12 cellular contexts compared by ENCODE assay signal in genomic region chr17:82803185-82803584, GRCh38. TPM values are rescaled to one million over a fixed set of nuclear protein-coding genes. Genes with fewer than 3 reads are reported as not detected.
A peak's percentile ranks its signal among the peaks of the same experiment; 100 is the strongest.
DNase-seq lines count a peak whose midpoint lies in the region; ATAC-seq and TF ChIP-seq lines count a peak whose summit lies in the region.
"Had no signal": no experiment of that assay in that cellular context is flagged by ENCODE, and none has a peak within 500 bp of the region (broad histone marks: within the 10 kb centered on the region; RNA-seq: fewer than 3 reads in every experiment).

No MANE protein-coding gene starts in this region.

- no peaks in the 10 kb centered on the region for H3K9me3 Mint-ChIP-seq in central memory CD8-positive, alpha-beta T cell
- no peaks in the 10 kb centered on the region for H3K9me3 Mint-ChIP-seq in osteocyte (ENCODE audit: unreplicated experiment)

- H3K36me3 Mint-ChIP-seq in central memory CD8-positive, alpha-beta T cell (ENCODE audit: insufficient read depth), result peaks cover 11% of the 10 kb centered on the region
- peaks cover 21% of the 10 kb centered on the region for H3K36me3 Mint-ChIP-seq in osteocyte (ENCODE audit: unreplicated experiment)

- no peak overlapping the region for H3K4me3 ChIP-seq in H7 (ENCODE audit: insufficient read depth, low read depth, low read length)

- no peaks in the 10 kb centered on the region for H3K27me3 Mint-ChIP-seq in central memory CD8-positive, alpha-beta T cell
- no peaks in the 10 kb centered on the region for H3K27me3 Mint-ChIP-seq in osteocyte (ENCODE audit: unreplicated experiment)
- H3K27me3 Mint-ChIP-seq: CD8-positive, alpha-beta memory T cell had no signal

- H3K36me3 ChIP-seq in H7 (replicated peaks; ENCODE audit: control insufficient read depth, insufficient read depth, low read length), result peaks cover 12% of the 10 kb centered on the region

- ATAC-seq in Right ventricle myocardium inferior, result no peak
- ATAC-seq in central memory CD8-positive, alpha-beta T cell (replicated peaks; ENCODE audit: extremely low read depth, poor library complexity, severe bottlenecking), result no peak

- intact Hi-C loops in Right ventricle myocardium inferior (cut with DNase I) (no loop called here), cardiac septum (cut with DNase I) (no loop called here)

- DNase-seq in Right ventricle myocardium inferior (ENCODE audit: missing footprints) (peak; percentile 14), cardiac septum (ENCODE audit: low spot score) (no peak), H7 (peak; percentile 63), osteocyte (ENCODE audit: extremely low spot score, unreplicated experiment) (no peak), glomerular visceral epithelial cell (ENCODE audit: extremely low spot score) (no peak), SK-N-DZ (ENCODE audit: low spot score) (no peak)
- DNase-seq in central memory CD8-positive, alpha-beta T cell (ENCODE audit: low spot score in 2 of 2), result no peak
- DNase-seq: BE2C; Caco-2; CD8-positive, alpha-beta memory T cell; GF-D8 had no signal

- peaks cover 10% of the 10 kb centered on the region for H3K4me1 Mint-ChIP-seq in central memory CD8-positive, alpha-beta T cell
- peaks cover 11% of the 10 kb centered on the region for H3K4me1 Mint-ChIP-seq in osteocyte (ENCODE audit: unreplicated experiment)

- TF ChIP-seq CTCF in osteocyte (IDR thresholded peaks at IDR 0.05), result no peak

- H3K4me3 Mint-ChIP-seq in central memory CD8-positive, alpha-beta T cell, result no peak overlapping the region
- H3K4me3 Mint-ChIP-seq in osteocyte (ENCODE audit: unreplicated experiment), result no peak overlapping the region
- H3K4me3 Mint-ChIP-seq: CD8-positive, alpha-beta memory T cell had no signal

- no peaks in the 10 kb centered on the region for H3K27me3 ChIP-seq in H7 (ENCODE audit: control insufficient read depth, insufficient read depth, low read length)
- H3K27me3 ChIP-seq: BE2C had no signal

- peak overlapping the region; percentile 30 for H3K27ac Mint-ChIP-seq in central memory CD8-positive, alpha-beta T cell (ENCODE audit: low read depth)
- peak overlapping the region; percentile 65 for H3K27ac Mint-ChIP-seq in osteocyte (ENCODE audit: unreplicated experiment)

RNA-seq across cellular contexts. Expression of gene ZNF750, which starts 36.6 kb away (rescaled TPM):
- total RNA-seq in Right ventricle myocardium inferior (not detected), cardiac septum (not detected), osteocyte (not detected in 2 replicates)
- total RNA-seq in H7 (2014; rRNA removed; shearing (Covaris generic)), result not detected in 2 replicates
- polyA plus RNA-seq in SK-N-DZ (2014; cell fraction: cytosol; rRNA removed), result not detected in 2 replicates
- polyA plus RNA-seq in SK-N-DZ (2014; cell fraction: nucleus; rRNA removed), result not detected in 2 replicates
- total RNA-seq: CD8-positive, alpha-beta memory T cell; H4 had no signal
- polyA plus RNA-seq: CD8-positive, alpha-beta memory T cell had no signal

RNA-seq across cellular contexts. Expression of gene TBCD, which starts 51.3 kb away (rescaled TPM):
- total RNA-seq in Right ventricle myocardium inferior (43.4 TPM), cardiac septum (67.3 TPM), osteocyte (74.0 and 75.7 TPM in 2 replicates)
- 74.1 and 101 TPM in 2 replicates for total RNA-seq in H7 (2014; rRNA removed; shearing (Covaris generic))
- 62.0 and 86.2 TPM in 2 replicates for polyA plus RNA-seq in SK-N-DZ (2014; cell fraction: cytosol; rRNA removed)
- polyA plus RNA-seq in SK-N-DZ (2014; cell fraction: nucleus; rRNA removed), result 290 and 425 TPM in 2 replicates

Comparison
In these comparisons a context has a peak if more than half of its experiments do, and no peak if none do; other contexts are left out.
1. DNase-seq: peak in Right ventricle myocardium inferior (single experiment) and H7 (single experiment); none in cardiac septum (single experiment), central memory CD8-positive, alpha-beta T cell (0 of 2), osteocyte (single experiment), glomerular visceral epithelial cell (single experiment) and SK-N-DZ (single experiment).